8 cellular contexts compared by ENCODE assay signal in genomic region chr21:41973861-41974751, GRCh38. TPM values are rescaled to one million over a fixed set of nuclear protein-coding genes. Genes with fewer than 3 reads are reported as not detected.
DNase-seq lines count a peak whose midpoint lies in the region; ATAC-seq and TF ChIP-seq lines count a peak whose summit lies in the region.

No MANE protein-coding gene starts in this region.

- POLR2A ChIA-PET in activated CD4-positive, alpha-beta memory T cell treated with anti-CD3 and anti-CD28 coated beads, Interleukin-2, amount 10 ng/mL, durations not matched to agents 7 days and 5 days (lab: Charles Lee), result no interaction called here

- no peak for DNase-seq in AG10803 (ENCODE audit: low read depth)
- peak; percentile 83 for DNase-seq in H7
- peak; percentile 14 for DNase-seq in activated CD4-positive, alpha-beta memory T cell treated with anti-CD3 and anti-CD28 coated beads, Interleukin-2, amount 10 ng/mL, durations not matched to agents 7 days and 5 days
- peak; percentile 47 to 83 (median 76) for DNase-seq in right cardiac atrium
- no peak for DNase-seq in midbrain (lab: John Stamatoyannopoulos, UW)

- H3K9me3 ChIP-seq in right cardiac atrium (ENCODE audit: control insufficient read depth, low read length), result no peaks in the 10 kb centered on the region

- no peaks in the 10 kb centered on the region for H3K36me3 Mint-ChIP-seq in activated CD4-positive, alpha-beta memory T cell treated with anti-CD3 and anti-CD28 coated beads, Interleukin-2, amount 10 ng/mL, durations not matched to agents 7 days and 5 days (ENCODE audit: low read depth)

- CTCF ChIA-PET in activated CD4-positive, alpha-beta memory T cell treated with anti-CD3 and anti-CD28 coated beads, Interleukin-2, amount 10 ng/mL, durations not matched to agents 7 days and 5 days (lab: Charles Lee), result no interaction called here

- H3K4me1 ChIP-seq in right cardiac atrium (ENCODE audit: control insufficient read depth, insufficient read depth, low read length), result peaks cover 2% of the 10 kb centered on the region

- no peaks in the 10 kb centered on the region for H3K36me3 ChIP-seq in H7 (replicated peaks; ENCODE audit: control insufficient read depth, insufficient read depth, low read length)

- WGBS in right cardiac atrium, result 51% methylated on average over 14 of the region's 14 CpGs

- no peak overlapping the region for H3K4me3 ChIP-seq in AG10803 (ENCODE audit: low read length)
- H3K4me3 ChIP-seq in H7 (ENCODE audit: insufficient read depth, low read depth, low read length), result no peak overlapping the region
- no peak overlapping the region for H3K4me3 ChIP-seq in right cardiac atrium (ENCODE audit: low read length)

- peaks cover 7% of the 10 kb centered on the region for H3K4me1 Mint-ChIP-seq in activated CD4-positive, alpha-beta memory T cell treated with anti-CD3 and anti-CD28 coated beads, Interleukin-2, amount 10 ng/mL, durations not matched to agents 7 days and 5 days

- peaks cover 2% of the 10 kb centered on the region for H3K9me3 Mint-ChIP-seq in activated CD4-positive, alpha-beta memory T cell treated with anti-CD3 and anti-CD28 coated beads, Interleukin-2, amount 10 ng/mL, durations not matched to agents 7 days and 5 days

- H3K27ac Mint-ChIP-seq in activated CD4-positive, alpha-beta memory T cell treated with anti-CD3 and anti-CD28 coated beads, Interleukin-2, amount 10 ng/mL, durations not matched to agents 7 days and 5 days, result no peak overlapping the region

- intact Hi-C loops in right cardiac atrium (cut with DNase I), result no loop called here

- H3K27ac ChIP-seq in right cardiac atrium (ENCODE audit: low read length), result peak overlapping the region; percentile 9

- H3K4me3 Mint-ChIP-seq in activated CD4-positive, alpha-beta memory T cell treated with anti-CD3 and anti-CD28 coated beads, Interleukin-2, amount 10 ng/mL, durations not matched to agents 7 days and 5 days, result no peak overlapping the region

- ATAC-seq in right cardiac atrium (peak; percentile 77 to 90), HG02938 (IDR thresholded peaks at IDR 0.05; ENCODE audit: unreplicated experiment) (no peak), GM19397 (IDR thresholded peaks at IDR 0.05; ENCODE audit: unreplicated experiment) (no peak), GM19324 (IDR thresholded peaks at IDR 0.05; ENCODE audit: low FRiP score, unreplicated experiment) (no peak)

- no peaks in the 10 kb centered on the region for H3K27me3 Mint-ChIP-seq in activated CD4-positive, alpha-beta memory T cell treated with anti-CD3 and anti-CD28 coated beads, Interleukin-2, amount 10 ng/mL, durations not matched to agents 7 days and 5 days

- H3K27me3 ChIP-seq in H7 (ENCODE audit: control insufficient read depth, insufficient read depth, low read length) (no peaks in the 10 kb centered on the region), right cardiac atrium (ENCODE audit: control insufficient read depth, insufficient read depth) (no peaks in the 10 kb centered on the region)

- TF ChIP-seq CTCF in AG10803 (conservative IDR thresholded peaks at IDR 0.05; ENCODE audit: low read length), result 0 out of 2 replicates have a peak, but pooled peaks have one; percentile 5

RNA-seq across cellular contexts. Expression of gene C2CD2, which starts 20.3 kb away (rescaled TPM):
- total RNA-seq in H7 (2014; rRNA removed; shearing (Covaris generic)), result 9.8 and 12.5 TPM in 2 replicates
- 1 to 10 TPM; 5.1 to 6.3 TPM for total RNA-seq in activated CD4-positive, alpha-beta memory T cell treated with anti-CD3 and anti-CD28 coated beads, Interleukin-2, amount 10 ng/mL, durations not matched to agents 7 days and 5 days
- total RNA-seq in right cardiac atrium, result 10 to 100 TPM in 1 of 4 donors, 1 to 10 TPM in 3; 8.0 to 10.0 (median 8.4) TPM
- 6.2 TPM for polyA plus RNA-seq in right cardiac atrium

RNA-seq across cellular contexts. Expression of gene ZBTB21, which starts 36.1 kb away (rescaled TPM):
- total RNA-seq in H7 (2014; rRNA removed; shearing (Covaris generic)), result 10.2 and 12.1 TPM in 2 replicates
- 10 to 100 TPM; 18.0 to 18.4 TPM for total RNA-seq in activated CD4-positive, alpha-beta memory T cell treated with anti-CD3 and anti-CD28 coated beads, Interleukin-2, amount 10 ng/mL, durations not matched to agents 7 days and 5 days
- 10 to 100 TPM in 2 of 4 donors, 1 to 10 TPM in 2; 6.8 to 15.2 (median 8.9) TPM for total RNA-seq in right cardiac atrium
- polyA plus RNA-seq in right cardiac atrium, result 2.6 TPM

Comparison
In these comparisons a context has a peak if more than half of its experiments do, and no peak if none do; other contexts are left out.
1. DNase-seq: peak in H7 (single experiment), activated CD4-positive, alpha-beta memory T cell treated with anti-CD3 and anti-CD28 coated beads, Interleukin-2, amount 10 ng/mL, durations not matched to agents 7 days and 5 days (single experiment) and right cardiac atrium (3 of 3); none in AG10803 (single experiment) and midbrain (single experiment).
2. ATAC-seq: peak in right cardiac atrium (2 of 2); none in HG02938 (single experiment), GM19397 (single experiment) and GM19324 (single experiment).